Comparison of ENCODE assay signal across 15 cellular contexts in genomic region chr15:70487380-70487725, GRCh38.
A peak's percentile ranks its signal among the peaks of the same experiment; 100 is the strongest.
DNase-seq lines count a peak whose midpoint lies in the region; ATAC-seq, FAIRE-seq and TF ChIP-seq lines count a peak whose summit lies in the region.
"Had no signal": no experiment of that assay in that cellular context is flagged by ENCODE, and none has a peak within 500 bp of the region (broad histone marks: within the 10 kb centered on the region; RNA-seq: fewer than 3 reads in every experiment).

No MANE protein-coding gene starts in this region.

- DNase-seq in T-helper 2 cell treated with Interferon-gamma antibody and Interleukin-4, amounts not matched to agents 5 μg/mL and 100 μg/mL, for 36 hours (ENCODE audit: low spot score): no peak
- DNase-seq in T-helper 2 cell (no peak), astrocyte (ENCODE audit: low read depth) (no peak), SW 1271 (lab: John Stamatoyannopoulos, UW) (no peak), dedifferentiated amniotic fluid mesenchymal stem cell (ENCODE audit: extremely low spot score) (no peak)
- DNase-seq in stimulated activated effector memory CD8-positive, alpha-beta T cell treated with anti-CD3 and anti-CD28 coated beads, Interleukin-12 subunit alpha, Interleukin-12 subunit beta, amount 100 ng/mL, for 72 hours (ENCODE audit: low spot score in 2 of 2): no peak
- no peak for DNase-seq in activated CD4-positive, alpha-beta T cell treated with anti-CD3 and anti-CD28 coated beads for 48 hours
- DNase-seq: NCI-H1417 treated with DMSO at 0.1 percent for 48 hours, NCI-H510A had no signal

- H3K4me1 Mint-ChIP-seq in T-helper 2 cell treated with Interferon-gamma antibody and Interleukin-4, amounts not matched to agents 5 μg/mL and 100 μg/mL, for 36 hours (ENCODE audit: low read depth): peaks cover 62% of the 10 kb centered on the region
- H3K4me1 Mint-ChIP-seq in astrocyte (ENCODE audit: low read depth, unreplicated experiment): peaks cover 24% of the 10 kb centered on the region
- H3K4me1 Mint-ChIP-seq in stimulated activated effector memory CD8-positive, alpha-beta T cell treated with anti-CD3 and anti-CD28 coated beads, Interleukin-12 subunit alpha, Interleukin-12 subunit beta, amount 100 ng/mL, for 72 hours: peaks cover 95% of the 10 kb centered on the region

- FAIRE-seq in astrocyte (lab: Jason Lieb, UNC): no peak
- FAIRE-seq: bronchial epithelial cell had no signal

- no peaks in the 10 kb centered on the region for H3K79me2 ChIP-seq in KMS-11 (ENCODE audit: insufficient read depth, low read depth)
- H3K79me2 ChIP-seq in astrocyte (ENCODE audit: insufficient read depth, low read length): no peaks in the 10 kb centered on the region

- peak overlapping the region; percentile 49 for H3K4me2 ChIP-seq in KMS-11
- H3K4me2 ChIP-seq in astrocyte (ENCODE audit: low read length): peak overlapping the region; percentile 61

- TF ChIP-seq CTCF in KMS-11 (conservative IDR thresholded peaks at IDR 0.05; ENCODE audit: low read depth, low read length) (no peak), astrocyte (IDR thresholded peaks at IDR 0.05; ENCODE audit: insufficient read depth, low read depth, low read length) (no peak)

- peaks cover 5% of the 10 kb centered on the region for H3K9me3 ChIP-seq in astrocyte (ENCODE audit: insufficient read depth, low read depth, low read length)
- H3K9me3 ChIP-seq: right lobe of liver had no signal

- peaks cover 1% of the 10 kb centered on the region for H3K36me3 Mint-ChIP-seq in T-helper 2 cell treated with Interferon-gamma antibody and Interleukin-4, amounts not matched to agents 5 μg/mL and 100 μg/mL, for 36 hours (ENCODE audit: low read depth)
- peaks cover 5% of the 10 kb centered on the region for H3K36me3 Mint-ChIP-seq in astrocyte (ENCODE audit: low read depth, unreplicated experiment)
- H3K36me3 Mint-ChIP-seq in stimulated activated effector memory CD8-positive, alpha-beta T cell treated with anti-CD3 and anti-CD28 coated beads, Interleukin-12 subunit alpha, Interleukin-12 subunit beta, amount 100 ng/mL, for 72 hours: peaks cover 55% of the 10 kb centered on the region
- H3K36me3 Mint-ChIP-seq: stimulated activated naive B cell treated with anti-CD40 and anti-IgM and Interleukin-4, amounts not matched to agents 10 μg/mL and 1 μg/mL and 100 μg/mL, for 72 hours had no signal

- peaks cover 93% of the 10 kb centered on the region for H3K4me1 ChIP-seq in KMS-11 (ENCODE audit: low read depth, poor library complexity, severe bottlenecking)
- H3K4me1 ChIP-seq in astrocyte (ENCODE audit: insufficient read depth, low read length): peaks cover 27% of the 10 kb centered on the region

- H3K27ac ChIP-seq in KMS-11 (peak overlapping the region; percentile 63), astrocyte (ENCODE audit: low read depth, low read length) (no peak overlapping the region)
- H3K27ac ChIP-seq: right lobe of liver, RWPE1 had no signal

- H3K9me3 Mint-ChIP-seq in T-helper 2 cell treated with Interferon-gamma antibody and Interleukin-4, amounts not matched to agents 5 μg/mL and 100 μg/mL, for 36 hours: no peaks in the 10 kb centered on the region
- H3K9me3 Mint-ChIP-seq in astrocyte (ENCODE audit: unreplicated experiment): peaks cover 3% of the 10 kb centered on the region
- no peaks in the 10 kb centered on the region for H3K9me3 Mint-ChIP-seq in stimulated activated effector memory CD8-positive, alpha-beta T cell treated with anti-CD3 and anti-CD28 coated beads, Interleukin-12 subunit alpha, Interleukin-12 subunit beta, amount 100 ng/mL, for 72 hours
- H3K9me3 Mint-ChIP-seq: neural crest cell; stimulated activated naive B cell treated with anti-CD40 and anti-IgM and Interleukin-4, amounts not matched to agents 10 μg/mL and 1 μg/mL and 100 μg/mL, for 72 hours had no signal

- no peaks in the 10 kb centered on the region for H4K20me1 ChIP-seq in KMS-11 (ENCODE audit: insufficient read depth)
- H4K20me1 ChIP-seq in astrocyte (ENCODE audit: insufficient read depth, low read length): peaks cover 8% of the 10 kb centered on the region

- ATAC-seq in stimulated activated effector memory CD8-positive, alpha-beta T cell treated with anti-CD3 and anti-CD28 coated beads, Interleukin-12 subunit alpha, Interleukin-12 subunit beta, amount 100 ng/mL, for 72 hours: no peak

- no peak overlapping the region for H3K4me3 ChIP-seq in KMS-11 (IDR thresholded peaks at IDR 0.05; ENCODE audit: insufficient read depth, low read depth, low read length)
- H3K4me3 ChIP-seq in astrocyte (ENCODE audit: insufficient read depth, low read depth, low read length): no peak overlapping the region
- H3K4me3 ChIP-seq: right lobe of liver had no signal

- H3K4me3 Mint-ChIP-seq in T-helper 2 cell treated with Interferon-gamma antibody and Interleukin-4, amounts not matched to agents 5 μg/mL and 100 μg/mL, for 36 hours: no peak overlapping the region
- no peak overlapping the region for H3K4me3 Mint-ChIP-seq in astrocyte (ENCODE audit: unreplicated experiment)
- H3K4me3 Mint-ChIP-seq in stimulated activated effector memory CD8-positive, alpha-beta T cell treated with anti-CD3 and anti-CD28 coated beads, Interleukin-12 subunit alpha, Interleukin-12 subunit beta, amount 100 ng/mL, for 72 hours: peak overlapping the region; percentile 35
- H3K4me3 Mint-ChIP-seq: neural crest cell had no signal

- peak overlapping the region; percentile 73 for H3K27ac Mint-ChIP-seq in T-helper 2 cell treated with Interferon-gamma antibody and Interleukin-4, amounts not matched to agents 5 μg/mL and 100 μg/mL, for 36 hours
- peak overlapping the region; percentile 20 for H3K27ac Mint-ChIP-seq in astrocyte (ENCODE audit: unreplicated experiment)
- peak overlapping the region; percentile 86 for H3K27ac Mint-ChIP-seq in stimulated activated effector memory CD8-positive, alpha-beta T cell treated with anti-CD3 and anti-CD28 coated beads, Interleukin-12 subunit alpha, Interleukin-12 subunit beta, amount 100 ng/mL, for 72 hours

- no peaks in the 10 kb centered on the region for H3K36me3 ChIP-seq in KMS-11 (ENCODE audit: insufficient read depth)
- no peaks in the 10 kb centered on the region for H3K36me3 ChIP-seq in astrocyte (ENCODE audit: insufficient read depth, low read length)
- H3K36me3 ChIP-seq: right lobe of liver had no signal

- peaks cover 57% of the 10 kb centered on the region for H3K27me3 Mint-ChIP-seq in T-helper 2 cell treated with Interferon-gamma antibody and Interleukin-4, amounts not matched to agents 5 μg/mL and 100 μg/mL, for 36 hours (ENCODE audit: low read depth)
- H3K27me3 Mint-ChIP-seq in astrocyte (ENCODE audit: low read depth, unreplicated experiment): peaks cover 64% of the 10 kb centered on the region

- H2AFZ ChIP-seq in KMS-11 (ENCODE audit: low read depth): peak overlapping the region; percentile 44
- H2AFZ ChIP-seq in astrocyte (ENCODE audit: low read depth, low read length): no peak overlapping the region

- H3K9ac ChIP-seq in KMS-11: peak overlapping the region; percentile 33; the same call in 1 of the 2 replicates
- no peak overlapping the region for H3K9ac ChIP-seq in astrocyte (ENCODE audit: low read length)

- H3K27me3 ChIP-seq in KMS-11 (ENCODE audit: insufficient read depth, low read depth) (no peaks in the 10 kb centered on the region), astrocyte (ENCODE audit: insufficient read depth, low read length) (peaks cover 43% of the 10 kb centered on the region)
- H3K27me3 ChIP-seq: right lobe of liver had no signal

Comparison
In these comparisons a context has a peak if more than half of its experiments do, and no peak if none do; other contexts are left out.
1. H3K27ac Mint-ChIP-seq: peak in every context shown above with its lines; median percentile 86 in stimulated activated effector memory CD8-positive, alpha-beta T cell treated with anti-CD3 and anti-CD28 coated beads, Interleukin-12 subunit alpha, Interleukin-12 subunit beta, amount 100 ng/mL, for 72 hours; 73 in T-helper 2 cell treated with Interferon-gamma antibody and Interleukin-4, amounts not matched to agents 5 μg/mL and 100 μg/mL, for 36 hours; 20 in astrocyte.